1 cellular context compared by ENCODE assay signal in the genomic region with DNA sequence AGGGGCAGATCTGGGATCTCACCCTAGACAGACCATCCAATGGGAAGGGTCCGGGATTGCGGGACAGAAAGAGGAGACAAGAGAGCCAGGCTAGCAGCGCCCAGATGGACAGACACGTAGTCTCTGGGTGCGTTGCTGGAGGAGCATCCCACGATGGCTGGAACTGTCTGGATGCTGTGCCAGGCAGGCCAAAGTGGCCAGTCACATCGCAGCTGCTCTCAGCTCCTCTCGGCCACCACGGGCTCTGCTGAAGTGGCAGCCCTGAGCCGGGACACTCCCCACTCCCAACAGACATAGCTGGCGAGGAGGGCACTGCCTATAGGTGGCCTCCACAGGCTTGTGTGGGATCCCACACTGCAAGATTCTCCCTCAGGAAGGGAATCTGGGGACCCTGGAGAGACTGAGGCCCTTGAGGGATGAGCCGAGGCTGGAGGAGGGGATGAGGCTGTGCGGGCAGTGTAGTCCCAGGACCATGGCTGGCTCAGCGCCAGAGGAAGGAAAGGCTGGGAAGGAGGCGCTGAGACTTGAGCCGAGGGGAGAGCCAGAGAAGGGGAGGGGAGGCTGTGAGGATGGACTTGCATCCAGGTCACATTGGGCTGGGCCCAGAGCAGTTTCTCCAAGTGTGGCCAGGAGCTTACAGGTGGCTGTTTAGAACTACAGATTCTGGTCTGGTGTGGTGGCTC.
TF ChIP-seq lines count a peak whose summit lies in the region.

No MANE protein-coding gene starts in this region.

TF ChIP-seq in A549, 52 proteins besides CTCF, POLR2A, EP300 and RAD21:
- TF ChIP-seq PBX3 (IDR thresholded peaks at IDR 0.05) (no peak), GATA3 (IDR thresholded peaks at IDR 0.05; ENCODE audit: borderline replicate concordance) (no peak), ESRRA (IDR thresholded peaks at IDR 0.05; ENCODE audit: borderline replicate concordance, low read length) (no peak), ATOH8 (CRISPR knock-in tag; IDR thresholded peaks at IDR 0.05; ENCODE audit: low read depth) (no peak), CHD2 (IDR thresholded peaks at IDR 0.05; ENCODE audit: low read length, partially characterized antibody) (no peak), HOXA7 (CRISPR knock-in tag; IDR thresholded peaks at IDR 0.05) (no peak), TFCP2L1 (CRISPR knock-in tag; IDR thresholded peaks at IDR 0.05) (no peak), KDM5A (IDR thresholded peaks at IDR 0.05) (no peak), KDM1A (IDR thresholded peaks at IDR 0.05; ENCODE audit: low read depth) (no peak), TP53 (CRISPR knock-in tag; IDR thresholded peaks at IDR 0.05) (no peak), ZSCAN20 (CRISPR knock-in tag; IDR thresholded peaks at IDR 0.05) (no peak), E2F6 (IDR thresholded peaks at IDR 0.05; ENCODE audit: borderline replicate concordance, low read depth) (no peak), MYC (IDR thresholded peaks at IDR 0.05; ENCODE audit: borderline replicate concordance, low read length) (no peak), BHLHE40 (IDR thresholded peaks at IDR 0.05; ENCODE audit: low read depth, low read length) (no peak)
- TF ChIP-seq, protein P1, sequence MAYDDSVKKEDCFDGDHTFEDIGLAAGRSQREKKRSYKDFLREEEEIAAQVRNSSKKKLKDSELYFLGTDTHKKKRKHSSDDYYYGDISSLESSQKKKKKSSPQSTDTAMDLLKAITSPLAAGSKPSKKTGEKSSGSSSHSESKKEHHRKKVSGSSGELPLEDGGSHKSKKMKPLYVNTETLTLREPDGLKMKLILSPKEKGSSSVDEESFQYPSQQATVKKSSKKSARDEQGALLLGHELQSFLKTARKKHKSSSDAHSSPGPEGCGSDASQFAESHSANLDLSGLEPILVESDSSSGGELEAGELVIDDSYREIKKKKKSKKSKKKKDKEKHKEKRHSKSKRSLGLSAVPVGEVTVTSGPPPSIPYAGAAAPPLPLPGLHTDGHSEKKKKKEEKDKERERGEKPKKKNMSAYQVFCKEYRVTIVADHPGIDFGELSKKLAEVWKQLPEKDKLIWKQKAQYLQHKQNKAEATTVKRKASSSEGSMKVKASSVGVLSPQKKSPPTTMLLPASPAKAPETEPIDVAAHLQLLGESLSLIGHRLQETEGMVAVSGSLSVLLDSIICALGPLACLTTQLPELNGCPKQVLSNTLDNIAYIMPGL (CRISPR knock-in tag; IDR thresholded peaks at IDR 0.05; ENCODE audit: borderline replicate concordance): no peak
- TF ChIP-seq, protein P2, sequence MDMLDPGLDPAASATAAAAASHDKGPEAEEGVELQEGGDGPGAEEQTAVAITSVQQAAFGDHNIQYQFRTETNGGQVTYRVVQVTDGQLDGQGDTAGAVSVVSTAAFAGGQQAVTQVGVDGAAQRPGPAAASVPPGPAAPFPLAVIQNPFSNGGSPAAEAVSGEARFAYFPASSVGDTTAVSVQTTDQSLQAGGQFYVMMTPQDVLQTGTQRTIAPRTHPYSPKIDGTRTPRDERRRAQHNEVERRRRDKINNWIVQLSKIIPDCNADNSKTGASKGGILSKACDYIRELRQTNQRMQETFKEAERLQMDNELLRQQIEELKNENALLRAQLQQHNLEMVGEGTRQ (IDR thresholded peaks at IDR 0.05): no peak
TF ChIP-seq in A549: peak in this region for 0.
